Comparison of ENCODE assay signal across 12 cellular contexts in genomic region chr1:116557323-116557878, GRCh38. TPM values are rescaled to one million over a fixed set of nuclear protein-coding genes. Genes with fewer than 3 reads are reported as not detected.
DNase-seq lines count a peak whose midpoint lies in the region; ATAC-seq and TF ChIP-seq lines count a peak whose summit lies in the region.
"Had no signal": no experiment of that assay in that cellular context is flagged by ENCODE, and none has a peak within 500 bp of the region (broad histone marks: within the 10 kb centered on the region; RNA-seq: fewer than 3 reads in every experiment).

No MANE protein-coding gene starts in this region.

- peaks cover 25% of the 10 kb centered on the region for H3K4me1 Mint-ChIP-seq in MCF 10A (ENCODE audit: insufficient read depth, unreplicated experiment)
- H3K4me1 Mint-ChIP-seq in effector memory CD8-positive, alpha-beta T cell (ENCODE audit: low read depth in 2 of 2): peaks cover 59 to 83% of the 10 kb centered on the region in 2 donors

- H3K79me2 ChIP-seq in OCI-LY3 (ENCODE audit: low read length): peaks cover 23% of the 10 kb centered on the region

- H2AFZ ChIP-seq in OCI-LY3 (ENCODE audit: low read depth, low read length): no peak overlapping the region

- H3K4me2 ChIP-seq in OCI-LY3 (ENCODE audit: low read length): peak overlapping the region; percentile 36

- H3K27ac Mint-ChIP-seq in MCF 10A (ENCODE audit: low read depth, unreplicated experiment): peak overlapping the region; percentile 84
- peak overlapping the region; percentile 78 to 93 for H3K27ac Mint-ChIP-seq in effector memory CD8-positive, alpha-beta T cell

- H3K9me3 Mint-ChIP-seq in MCF 10A (ENCODE audit: unreplicated experiment): no peaks in the 10 kb centered on the region
- H3K9me3 Mint-ChIP-seq in effector memory CD8-positive, alpha-beta T cell: no peaks in the 10 kb centered on the region

- no peak overlapping the region for H3K27ac ChIP-seq in breast epithelium
- peak overlapping the region; percentile 97 for H3K27ac ChIP-seq in OCI-LY3 (ENCODE audit: low read length)
- H3K27ac ChIP-seq in suprapubic skin: peak overlapping the region; percentile 63

- no peak for TF ChIP-seq EP300 in suprapubic skin (IDR thresholded peaks at IDR 0.05)

- no peak for DNase-seq in MCF 10A (ENCODE audit: unreplicated experiment)
- no peak for DNase-seq in breast epithelium (ENCODE audit: low spot score in 2 of 2)
- no peak for DNase-seq in effector memory CD8-positive, alpha-beta T cell
- no peak for DNase-seq in suprapubic skin (ENCODE audit: low spot score in 2 of 2)
- DNase-seq in mucosa of descending colon: no peak
- no peak for DNase-seq in AG08395 (ENCODE audit: low spot score)
- DNase-seq: AML-193, SHP77 had no signal

- TF ChIP-seq CTCF in MCF 10A (IDR thresholded peaks at IDR 0.05; ENCODE audit: unreplicated experiment) (no peak), breast epithelium (IDR thresholded peaks at IDR 0.05) (no peak), OCI-LY3 (IDR thresholded peaks at IDR 0.05; ENCODE audit: low read depth, low read length) (no peak), suprapubic skin (IDR thresholded peaks at IDR 0.05) (no peak), mucosa of descending colon (IDR thresholded peaks at IDR 0.05) (no peak)

- ATAC-seq in effector memory CD8-positive, alpha-beta T cell (replicated peaks): no peak
- ATAC-seq in GM18511 (IDR thresholded peaks at IDR 0.05; ENCODE audit: unreplicated experiment) (no peak), mucosa of descending colon (no peak)

- intact Hi-C loops in MCF 10A (cut with micrococcal nuclease) (no loop called here), breast epithelium (cut with DNase I; ENCODE audit: low total_unique reads) (no loop called here), mucosa of descending colon (cut with DNase I, micrococcal nuclease) (no loop called here)

- H3K4me3 Mint-ChIP-seq in MCF 10A (ENCODE audit: unreplicated experiment): no peak overlapping the region
- H3K4me3 Mint-ChIP-seq in effector memory CD8-positive, alpha-beta T cell: peak overlapping the region in 1 of 2 donors; percentile 55

- H3K27me3 Mint-ChIP-seq in MCF 10A (ENCODE audit: insufficient read depth, unreplicated experiment): no peaks in the 10 kb centered on the region
- no peaks in the 10 kb centered on the region for H3K27me3 Mint-ChIP-seq in effector memory CD8-positive, alpha-beta T cell

- H4K20me1 ChIP-seq in OCI-LY3 (ENCODE audit: insufficient read depth, low read length): no peaks in the 10 kb centered on the region

- H3K4me3 ChIP-seq in breast epithelium: no peak overlapping the region
- no peak overlapping the region for H3K4me3 ChIP-seq in OCI-LY3 (ENCODE audit: low read length)
- no peak overlapping the region for H3K4me3 ChIP-seq in suprapubic skin
- H3K4me3 ChIP-seq in mucosa of descending colon: no peak overlapping the region
- H3K4me3 ChIP-seq: ascending aorta, HAP-1 had no signal

- H3K36me3 ChIP-seq in breast epithelium: no peaks in the 10 kb centered on the region
- peaks cover 11% of the 10 kb centered on the region for H3K36me3 ChIP-seq in OCI-LY3 (replicated peaks; ENCODE audit: low read depth, low read length)
- H3K36me3 ChIP-seq in suprapubic skin: no peaks in the 10 kb centered on the region
- no peaks in the 10 kb centered on the region for H3K36me3 ChIP-seq in mucosa of descending colon (ENCODE audit: low read depth)
- H3K36me3 ChIP-seq: ascending aorta, HAP-1 had no signal

- no peaks in the 10 kb centered on the region for H3K9me3 ChIP-seq in breast epithelium
- H3K9me3 ChIP-seq in OCI-LY3 (ENCODE audit: insufficient read depth, low read length): no peaks in the 10 kb centered on the region
- no peaks in the 10 kb centered on the region for H3K9me3 ChIP-seq in suprapubic skin
- no peaks in the 10 kb centered on the region for H3K9me3 ChIP-seq in mucosa of descending colon
- H3K9me3 ChIP-seq: ascending aorta, HAP-1 had no signal

- POLR2A ChIA-PET in MCF 10A (lab: Yijun Ruan, JAX): interaction anchor here (0.6 to 3.3 kb wide), 12 partner anchors 9 to 426 kb away, joined by 3 to 37 read pairs (median 4); partner anchors contain the start of gene CD58

- H3K27me3 ChIP-seq in breast epithelium: no peaks in the 10 kb centered on the region
- no peaks in the 10 kb centered on the region for H3K27me3 ChIP-seq in OCI-LY3 (ENCODE audit: low read depth, low read length)
- H3K27me3 ChIP-seq in suprapubic skin: no peaks in the 10 kb centered on the region
- H3K27me3 ChIP-seq: ascending aorta had no signal

- H3K4me1 ChIP-seq in breast epithelium (no peaks in the 10 kb centered on the region), OCI-LY3 (ENCODE audit: low read length) (peaks cover 95% of the 10 kb centered on the region), suprapubic skin (peaks cover 32% of the 10 kb centered on the region), mucosa of descending colon (ENCODE audit: low read depth) (peaks cover 16% of the 10 kb centered on the region)
- H3K4me1 ChIP-seq: ascending aorta, HAP-1 had no signal

- BruUV-seq in MCF 10A (replicated peaks; lab: Mats Ljungman, UMichigan): no TSS peak

- 87% methylated on average over 4 of the region's 4 CpGs for WGBS in suprapubic skin

- CTCF ChIA-PET in MCF 10A (lab: Yijun Ruan, JAX): interaction anchor here (1.3 to 2.9 kb wide), 4 partner anchors 12 to 418 kb away, joined by 3 to 9 read pairs (median 6); no protein-coding TSS in a partner anchor

- H3K36me3 Mint-ChIP-seq in MCF 10A (ENCODE audit: insufficient read depth, unreplicated experiment): no peaks in the 10 kb centered on the region
- H3K36me3 Mint-ChIP-seq in effector memory CD8-positive, alpha-beta T cell (ENCODE audit: insufficient read depth): peaks cover 2% of the 10 kb centered on the region

- TF ChIP-seq POLR2A in breast epithelium (IDR thresholded peaks at IDR 0.05): no peak
- TF ChIP-seq POLR2A in suprapubic skin (IDR thresholded peaks at IDR 0.05): no peak

- H3K9ac ChIP-seq in OCI-LY3 (ENCODE audit: low read length): peak overlapping the region; percentile 78

RNA-seq across cellular contexts. Expression of gene CD58, which starts 13.4 kb away (rescaled TPM):
- total RNA-seq in MCF 10A (2022) (11.0 and 13.4 TPM in 2 replicates), breast epithelium (10 to 100 TPM; 22.0 to 31.4 (median 31.3) TPM), suprapubic skin (10 to 100 TPM; 23.7 to 33.4 (median 28.0) TPM), mucosa of descending colon (10 to 100 TPM; 19.3 to 31.9 (median 31.0) TPM)

Comparison
In these comparisons a context has a peak if more than half of its experiments do, and no peak if none do; other contexts are left out.
1. H3K27ac ChIP-seq: peak in OCI-LY3 (single experiment) and suprapubic skin (single experiment); none in breast epithelium (0 of 2).